Comparison of ENCODE assay signal across 15 cellular contexts in the genomic region with DNA sequence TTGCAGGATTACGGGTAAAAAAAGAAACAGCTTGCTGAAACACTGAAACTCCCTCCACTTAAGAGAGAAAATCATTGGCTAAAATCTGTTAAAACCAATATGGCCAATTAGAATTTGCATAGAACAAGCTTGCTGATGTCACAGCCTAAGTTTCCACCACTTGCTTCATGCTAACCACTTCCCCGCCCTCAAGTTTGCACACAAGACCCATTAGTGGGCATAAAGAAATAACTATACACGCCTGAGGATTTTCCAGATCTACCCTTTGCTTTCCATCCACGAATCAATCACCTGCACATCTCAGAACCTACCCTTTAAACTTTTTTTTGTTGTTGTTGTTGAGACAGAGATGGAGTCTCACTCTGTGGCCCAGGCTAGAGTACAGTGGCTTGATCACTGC. TPM values are rescaled to one million over a fixed set of nuclear protein-coding genes. Genes with fewer than 3 reads are reported as not detected.
DNase-seq lines count a peak whose midpoint lies in the region; ATAC-seq and TF ChIP-seq lines count a peak whose summit lies in the region.
"Had no signal": no experiment of that assay in that cellular context is flagged by ENCODE, and none has a peak within 500 bp of the region (broad histone marks: within the 10 kb centered on the region; RNA-seq: fewer than 3 reads in every experiment).

No MANE protein-coding gene starts in this region.

- no peak for TF ChIP-seq POLR2A in Peyer's patch (IDR thresholded peaks at IDR 0.05)

- intact Hi-C loops in activated naive CD4-positive, alpha-beta T cell treated with anti-CD3 and anti-CD28 coated beads for 36 hours (cut with micrococcal nuclease): loop anchor here (5.0 to 10.0 kb wide), 2 partner anchors 335 to 1673 kb away; partner anchors contain the start of gene KLHL34
- intact Hi-C loops in PC-9 (cut with micrococcal nuclease; ENCODE audit: unreplicated experiment): no loop called here

- H3K27me3 ChIP-seq in Peyer's patch (no peaks in the 10 kb centered on the region), PC-9 (ENCODE audit: insufficient read depth, low read depth) (no peaks in the 10 kb centered on the region)
- H3K27me3 ChIP-seq: body of pancreas, heart left ventricle, SJSA1 had no signal

- H3F3A ChIP-seq in PC-9 (ENCODE audit: insufficient read depth, low read depth): peaks cover 6% of the 10 kb centered on the region; the same call in 1 of the 2 replicates

- no peaks in the 10 kb centered on the region for H3K79me2 ChIP-seq in PC-9 (ENCODE audit: low read depth)

- POLR2A ChIA-PET in PC-9 (lab: Charles Lee; ENCODE audit: unreplicated experiment): no interaction called here

- peak; percentile 38 for ATAC-seq in GM21423 (IDR thresholded peaks at IDR 0.05; ENCODE audit: unreplicated experiment)
- peak; percentile 39 for ATAC-seq in HG03442 (IDR thresholded peaks at IDR 0.05; ENCODE audit: unreplicated experiment)
- ATAC-seq in stimulated activated memory B cell treated with anti-CD40 and anti-IgM and Interleukin-4, amounts not matched to agents 10 μg/mL and 1 μg/mL and 100 μg/mL, for 72 hours: peak; percentile 73
- ATAC-seq: body of pancreas, heart left ventricle had no signal

- H3K36me3 Mint-ChIP-seq in activated naive CD4-positive, alpha-beta T cell treated with anti-CD3 and anti-CD28 coated beads for 36 hours (ENCODE audit: low read depth): peaks cover 40% of the 10 kb centered on the region
- peaks cover 25% of the 10 kb centered on the region for H3K36me3 Mint-ChIP-seq in stimulated activated memory B cell treated with anti-CD40 and anti-IgM and Interleukin-4, amounts not matched to agents 10 μg/mL and 1 μg/mL and 100 μg/mL, for 72 hours

- H2AFZ ChIP-seq in PC-9: no peak overlapping the region

- peak; percentile 34 for DNase-seq in activated naive CD4-positive, alpha-beta T cell treated with anti-CD3 and anti-CD28 coated beads for 36 hours
- no peak for DNase-seq in activated naive CD4-positive, alpha-beta T cell treated with Interleukin-2 at 50 U/mL for 16 hours
- DNase-seq in Peyer's patch (no peak), PC-9 (no peak), NCI-H748 (lab: John Stamatoyannopoulos, UW; ENCODE audit: unreplicated experiment) (no peak)
- DNase-seq: body of pancreas, heart left ventricle, HFFc6, left ventricle myocardium inferior, NCI-H1092, NCI-H69 had no signal

- no peaks in the 10 kb centered on the region for H3K9me3 ChIP-seq in Peyer's patch
- no peaks in the 10 kb centered on the region for H3K9me3 ChIP-seq in PC-9 (ENCODE audit: insufficient read depth, low read depth)
- H3K9me3 ChIP-seq: body of pancreas, heart left ventricle, left ventricle myocardium inferior, SJSA1 had no signal

- TF ChIP-seq CTCF in Peyer's patch (IDR thresholded peaks at IDR 0.05) (no peak), PC-9 (conservative IDR thresholded peaks at IDR 0.05) (no peak)

- peaks cover 34% of the 10 kb centered on the region for H3K4me1 Mint-ChIP-seq in activated naive CD4-positive, alpha-beta T cell treated with anti-CD3 and anti-CD28 coated beads for 36 hours (ENCODE audit: low read depth)
- H3K4me1 Mint-ChIP-seq in stimulated activated memory B cell treated with anti-CD40 and anti-IgM and Interleukin-4, amounts not matched to agents 10 μg/mL and 1 μg/mL and 100 μg/mL, for 72 hours: peaks cover 47% of the 10 kb centered on the region

- H3K27ac ChIP-seq in Peyer's patch (no peak overlapping the region), PC-9 (no peak overlapping the region)
- H3K27ac ChIP-seq: body of pancreas, heart left ventricle, left ventricle myocardium inferior, SJSA1 had no signal

- no peaks in the 10 kb centered on the region for H3K27me3 Mint-ChIP-seq in activated naive CD4-positive, alpha-beta T cell treated with anti-CD3 and anti-CD28 coated beads for 36 hours (ENCODE audit: low read depth)
- H3K27me3 Mint-ChIP-seq in stimulated activated memory B cell treated with anti-CD40 and anti-IgM and Interleukin-4, amounts not matched to agents 10 μg/mL and 1 μg/mL and 100 μg/mL, for 72 hours: no peaks in the 10 kb centered on the region

- H3K4me2 ChIP-seq in PC-9: no peak overlapping the region

- no peaks in the 10 kb centered on the region for H4K20me1 ChIP-seq in PC-9 (ENCODE audit: insufficient read depth)

- H3K27ac Mint-ChIP-seq in activated naive CD4-positive, alpha-beta T cell treated with anti-CD3 and anti-CD28 coated beads for 36 hours: peak overlapping the region; percentile 78
- H3K27ac Mint-ChIP-seq in stimulated activated memory B cell treated with anti-CD40 and anti-IgM and Interleukin-4, amounts not matched to agents 10 μg/mL and 1 μg/mL and 100 μg/mL, for 72 hours: peak overlapping the region; percentile 93
- H3K27ac Mint-ChIP-seq: HFFc6 had no signal

- H3K4me3 Mint-ChIP-seq in activated naive CD4-positive, alpha-beta T cell treated with anti-CD3 and anti-CD28 coated beads for 36 hours: no peak overlapping the region
- H3K4me3 Mint-ChIP-seq in stimulated activated memory B cell treated with anti-CD40 and anti-IgM and Interleukin-4, amounts not matched to agents 10 μg/mL and 1 μg/mL and 100 μg/mL, for 72 hours: no peak overlapping the region
- H3K4me3 Mint-ChIP-seq: HFFc6 had no signal

- CTCF ChIA-PET in activated naive CD4-positive, alpha-beta T cell treated with anti-CD3 and anti-CD28 coated beads for 36 hours (lab: Charles Lee): no interaction called here
- CTCF ChIA-PET in PC-9 (lab: Charles Lee): no interaction called here

- H3K9me2 ChIP-seq in PC-9 (ENCODE audit: insufficient read depth): no peaks in the 10 kb centered on the region

- no TSS peak for BruUV-seq in PC-9 (replicated peaks; lab: Mats Ljungman, UMichigan)

- H3K4me3 ChIP-seq in Peyer's patch: no peak overlapping the region
- H3K4me3 ChIP-seq in PC-9: no peak overlapping the region
- H3K4me3 ChIP-seq: body of pancreas, heart left ventricle, left ventricle myocardium inferior, SJSA1 had no signal

- H3K9me3 Mint-ChIP-seq in activated naive CD4-positive, alpha-beta T cell treated with anti-CD3 and anti-CD28 coated beads for 36 hours: no peaks in the 10 kb centered on the region
- H3K9me3 Mint-ChIP-seq in stimulated activated memory B cell treated with anti-CD40 and anti-IgM and Interleukin-4, amounts not matched to agents 10 μg/mL and 1 μg/mL and 100 μg/mL, for 72 hours: no peaks in the 10 kb centered on the region
- H3K9me3 Mint-ChIP-seq: HFFc6 had no signal

- H3K4me1 ChIP-seq in Peyer's patch (no peaks in the 10 kb centered on the region), PC-9 (replicated peaks; ENCODE audit: insufficient read depth) (peaks cover 5% of the 10 kb centered on the region; the same call in 1 of the 2 replicates)
- H3K4me1 ChIP-seq: body of pancreas, heart left ventricle, left ventricle myocardium inferior, SJSA1 had no signal

- no peaks in the 10 kb centered on the region for H3K36me3 ChIP-seq in Peyer's patch
- peaks cover 6% of the 10 kb centered on the region; the same call in 1 of the 2 replicates for H3K36me3 ChIP-seq in PC-9 (ENCODE audit: low read depth)

RNA-seq across cellular contexts. Expression of gene PHEX, which starts 42.7 kb away (rescaled TPM):
- total RNA-seq in activated naive CD4-positive, alpha-beta T cell treated with anti-CD3 and anti-CD28 coated beads for 36 hours: under 1 TPM; 0.31 to 0.64 TPM
- total RNA-seq in Peyer's patch: 10 to 100 TPM in 1 of 4 donors, 1 to 10 TPM in 2, not detected in 1; 2.4 to 20.7 (median 8.7) TPM
- 2.1 and 3.5 TPM in 2 replicates for total RNA-seq in PC-9 (2021)
- total RNA-seq: body of pancreas had no signal

RNA-seq across cellular contexts. Expression of gene SMS, which starts 48.9 kb away (rescaled TPM):
- 100 to 1,000 TPM; 148 to 156 TPM for total RNA-seq in activated naive CD4-positive, alpha-beta T cell treated with anti-CD3 and anti-CD28 coated beads for 36 hours
- total RNA-seq in Peyer's patch: 10 to 100 TPM; 28.2 to 38.0 (median 30.1) TPM
- total RNA-seq in PC-9 (2021): 186 and 218 TPM in 2 replicates
